In the genomic region with DNA sequence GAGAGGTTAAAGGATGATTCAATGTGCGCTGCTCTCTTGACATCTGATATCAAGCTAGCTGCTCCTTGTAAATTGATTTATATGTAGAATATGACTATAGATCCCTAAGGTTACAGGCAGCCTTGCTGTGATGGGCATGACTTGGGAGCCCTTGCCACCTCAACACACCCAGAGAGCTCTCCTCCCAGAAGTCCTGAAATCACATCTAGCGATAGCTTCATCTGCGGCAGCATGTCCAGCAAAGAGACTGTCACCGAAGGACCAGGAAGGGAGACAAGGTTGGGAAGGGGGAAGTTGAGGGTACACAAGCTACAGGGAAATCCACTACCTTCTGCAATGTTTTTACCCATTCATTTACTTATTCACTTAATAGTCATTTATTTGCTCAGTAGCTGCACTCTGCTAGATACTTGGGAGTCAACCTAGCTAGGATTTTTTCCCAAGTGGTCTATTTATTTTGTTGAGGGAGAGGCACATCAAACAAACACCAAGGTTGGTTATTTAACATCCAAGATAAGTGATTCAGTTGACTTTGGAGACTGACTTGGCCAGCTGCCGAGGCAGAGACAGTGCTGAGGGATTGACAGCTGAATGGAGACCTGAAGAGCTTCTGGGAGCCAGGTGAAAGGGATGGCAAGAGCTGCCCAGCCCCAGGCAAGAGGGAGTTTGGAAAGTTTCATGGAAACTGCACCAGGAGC, we compare ENCODE assay signal across 20 cellular contexts. TPM values are rescaled to one million over a fixed set of nuclear protein-coding genes. Genes with fewer than 3 reads are reported as not detected.
DNase-seq lines count a peak whose midpoint lies in the region; ATAC-seq and TF ChIP-seq lines count a peak whose summit lies in the region.
"Had no signal": no experiment of that assay in that cellular context is flagged by ENCODE, and none has a peak within 500 bp of the region (broad histone marks: within the 10 kb centered on the region; RNA-seq: fewer than 3 reads in every experiment).

No MANE protein-coding gene starts in this region.

- H3K9me3 ChIP-seq in right lobe of liver (no peaks in the 10 kb centered on the region), WERI-Rb-1 (ENCODE audit: severe bottlenecking) (no peaks in the 10 kb centered on the region)
- H3K9me3 ChIP-seq: thoracic aorta had no signal

- H3K36me3 ChIP-seq in right lobe of liver (no peaks in the 10 kb centered on the region), WERI-Rb-1 (no peaks in the 10 kb centered on the region)
- H3K36me3 ChIP-seq: neural progenitor cell, thoracic aorta had no signal

- DNase-seq in COR-L47 (lab: John Stamatoyannopoulos, UW) (peak; percentile 80), NCI-H2029 (lab: John Stamatoyannopoulos, UW) (peak; percentile 28), right lobe of liver (peak; percentile 81 to 90 (median 87)), WERI-Rb-1 (no peak)
- DNase-seq: ACHN; activated CD8-positive, alpha-beta T cell treated with anti-CD3 and anti-CD28 coated beads for 36 hours; CD8-positive, alpha-beta memory T cell; foreskin melanocyte; NCI-H1048; NCI-H524 treated with DMSO at 0.1 percent for 48 hours; stimulated activated CD4-positive, alpha-beta T cell treated with anti-CD3 and anti-CD28 coated beads, Interleukin-1b, Interleukin-23, amount 100 ng/mL, for 48 hours had no signal

- H3K27ac ChIP-seq in angular gyrus (ENCODE audit: low read depth, low read length) (peak overlapping the region; percentile 17), right lobe of liver (no peak overlapping the region), WERI-Rb-1 (no peak overlapping the region)
- H3K27ac ChIP-seq: neural progenitor cell had no signal

- no peak for TF ChIP-seq POLR2A in right lobe of liver (IDR thresholded peaks at IDR 0.05)

- intact Hi-C loops in right lobe of liver (cut with DNase I) = no loop called here

- no peak overlapping the region for H3K4me3 ChIP-seq in right lobe of liver
- no peak overlapping the region for H3K4me3 ChIP-seq in WERI-Rb-1 (ENCODE audit: low read depth, low read length)
- H3K4me3 ChIP-seq: neural progenitor cell, thoracic aorta had no signal

- ATAC-seq in right lobe of liver (peak; percentile 58 to 77 (median 74)), GM18907 (IDR thresholded peaks at IDR 0.05; ENCODE audit: unreplicated experiment) (no peak), HG02798 (IDR thresholded peaks at IDR 0.05; ENCODE audit: poor library complexity, unreplicated experiment) (no peak), HG03196 (IDR thresholded peaks at IDR 0.05; ENCODE audit: unreplicated experiment) (no peak)
- ATAC-seq: activated CD8-positive, alpha-beta T cell treated with anti-CD3 and anti-CD28 coated beads for 36 hours; Panc1; right cardiac atrium had no signal

- peaks cover 0 to 31% (median 13%) of the 10 kb centered on the region in 4 donors for H3K4me1 ChIP-seq in right lobe of liver
- H3K4me1 ChIP-seq: neural progenitor cell had no signal

- TF ChIP-seq CTCF in right lobe of liver (IDR thresholded peaks at IDR 0.05) = no peak
- no peak for TF ChIP-seq CTCF in WERI-Rb-1 (IDR thresholded peaks at IDR 0.05; ENCODE audit: low read depth, low read length)

- H3K27me3 ChIP-seq in right lobe of liver (no peaks in the 10 kb centered on the region), WERI-Rb-1 (ENCODE audit: insufficient read depth, low read depth, severe bottlenecking) (no peaks in the 10 kb centered on the region)
- H3K27me3 ChIP-seq: neural progenitor cell had no signal

- WGBS in right lobe of liver (ENCODE audit: insufficient coverage, low coverage, low lambda C conversion rate, missing lambda C conversion rate) = 42% methylated on average over 5 of the region's 5 CpGs

RNA-seq across cellular contexts. Expression of gene SCHIP1, which starts 56.8 kb away (rescaled TPM):
- 1 to 10 TPM in 5 of 6 experiments, under 1 TPM in 1; 0.74 to 2.8 (median 1.9) TPM for total RNA-seq in right lobe of liver
- total RNA-seq: activated CD8-positive, alpha-beta T cell treated with anti-CD3 and anti-CD28 coated beads for 36 hours; activated T-helper 1 cell treated with anti-CD3 and anti-CD28 coated beads, Interleukin-12 subunit alpha, Interleukin-12 subunit beta, Interleukin-2, Interleukin-4 antibody, amounts not matched to agents 30 ng/mL and 10 ng/mL and 1 ng/mL, durations not matched to agents 14 hours and 24 hours and 36 hours; CD8-positive, alpha-beta memory T cell had no signal

Comparison
In these comparisons a context has a peak if more than half of its experiments do, and no peak if none do; other contexts are left out.
1. ATAC-seq: peak in right lobe of liver (4 of 4); none in GM18907 (single experiment), HG02798 (single experiment) and HG03196 (single experiment).